1 cellular context compared by ENCODE assay signal in genomic region chr12:57736743-57737466, GRCh38.
A peak's percentile ranks its signal among the peaks of the same experiment; 100 is the strongest.
TF ChIP-seq lines count a peak whose summit lies in the region.

No MANE protein-coding gene starts in this region.

TF ChIP-seq in K562, 482 proteins besides CTCF, POLR2A, EP300 and RAD21 (continues in another document):
- TF ChIP-seq RBM34 (IDR thresholded peaks at IDR 0.05; ENCODE audit: borderline replicate concordance, insufficient read depth, low read length) (no peak), ZNF57 (CRISPR knock-in tag; IDR thresholded peaks at IDR 0.05) (no peak), CEBPZ (IDR thresholded peaks at IDR 0.05; ENCODE audit: borderline replicate concordance, low read depth, low read length) (no peak), U2AF1 (optimal IDR thresholded peaks at IDR 0.05; ENCODE audit: low read depth, low read length) (no peak), ETV1 (tag; conservative IDR thresholded peaks at IDR 0.05; ENCODE audit: low read depth) (no peak), PTRF (tag; IDR thresholded peaks at IDR 0.05) (no peak), ZBTB11 (CRISPR knock-in tag; IDR thresholded peaks at IDR 0.05) (no peak), SAFB (IDR thresholded peaks at IDR 0.05; ENCODE audit: borderline replicate concordance, low read depth, low read length) (0 out of 2 replicates have a peak, but pooled peaks have one; percentile 39), NFE2 (IDR thresholded peaks at IDR 0.05; ENCODE audit: low read depth) (0 out of 2 replicates have a peak, but pooled peaks have one; percentile 13), KLF6 (CRISPR knock-in tag; IDR thresholded peaks at IDR 0.05; ENCODE audit: borderline replicate concordance) (no peak), BCOR (IDR thresholded peaks at IDR 0.05) (0 out of 2 replicates have a peak, but pooled peaks have one; percentile 27), CBX1 (IDR thresholded peaks at IDR 0.05; ENCODE audit: low read depth) (0 out of 2 replicates have a peak, but pooled peaks have one; percentile 34), ATF2 (CRISPR knock-in tag; IDR thresholded peaks at IDR 0.05) (no peak), RBM25 (IDR thresholded peaks at IDR 0.05; ENCODE audit: low read depth, low read length, severe bottlenecking) (peak; percentile 36), ZBTB33 (CRISPR knock-in tag; IDR thresholded peaks at IDR 0.05) (peak; percentile 44), SMARCE1 (IDR thresholded peaks at IDR 0.05) (no peak), ZNF740 (CRISPR knock-in tag; IDR thresholded peaks at IDR 0.05) (no peak), ZNF740 (tag; IDR thresholded peaks at IDR 0.05) (no peak), FOXJ2 (tag; IDR thresholded peaks at IDR 0.05) (no peak), ZNF76 (CRISPR knock-in tag; IDR thresholded peaks at IDR 0.05; ENCODE audit: borderline replicate concordance) (no peak), ARNT (IDR thresholded peaks at IDR 0.05) (no peak), ZBTB34 (CRISPR knock-in tag; IDR thresholded peaks at IDR 0.05) (no peak), TRIM25 (IDR thresholded peaks at IDR 0.05; ENCODE audit: borderline replicate concordance) (no peak), ZNF586 (CRISPR knock-in tag; conservative IDR thresholded peaks at IDR 0.05) (no peak), MTA1 (IDR thresholded peaks at IDR 0.05; ENCODE audit: borderline replicate concordance) (no peak), TCF15 (CRISPR knock-in tag; IDR thresholded peaks at IDR 0.05) (no peak), SRSF3 (IDR thresholded peaks at IDR 0.05; ENCODE audit: insufficient read depth, low read length) (no peak), PHF20 (IDR thresholded peaks at IDR 0.05; ENCODE audit: partially characterized antibody) (no peak), ZFP36 (IDR thresholded peaks at IDR 0.05; ENCODE audit: low read depth, low read length, partially characterized antibody) (peak; percentile 94), ZNF592 (IDR thresholded peaks at IDR 0.05) (no peak), MITF (IDR thresholded peaks at IDR 0.05) (no peak), ZNF133 (CRISPR knock-in tag; IDR thresholded peaks at IDR 0.05) (no peak), ZFP30 (CRISPR knock-in tag; IDR thresholded peaks at IDR 0.05; ENCODE audit: borderline replicate concordance) (no peak), PTBP1 (IDR thresholded peaks at IDR 0.05; ENCODE audit: low read depth, low read length) (no peak), ZNF408 (CRISPR knock-in tag; IDR thresholded peaks at IDR 0.05; ENCODE audit: low read depth) (no peak), ATF4 (CRISPR knock-in tag; IDR thresholded peaks at IDR 0.05) (no peak), HDGF (IDR thresholded peaks at IDR 0.05) (no peak), KDM1A (IDR thresholded peaks at IDR 0.05) (peak in 1 of 2 experiments; percentile 25; a peak in 1 of 4 replicates)
